ENCODE assay signal across 17 cellular contexts in the genomic region with DNA sequence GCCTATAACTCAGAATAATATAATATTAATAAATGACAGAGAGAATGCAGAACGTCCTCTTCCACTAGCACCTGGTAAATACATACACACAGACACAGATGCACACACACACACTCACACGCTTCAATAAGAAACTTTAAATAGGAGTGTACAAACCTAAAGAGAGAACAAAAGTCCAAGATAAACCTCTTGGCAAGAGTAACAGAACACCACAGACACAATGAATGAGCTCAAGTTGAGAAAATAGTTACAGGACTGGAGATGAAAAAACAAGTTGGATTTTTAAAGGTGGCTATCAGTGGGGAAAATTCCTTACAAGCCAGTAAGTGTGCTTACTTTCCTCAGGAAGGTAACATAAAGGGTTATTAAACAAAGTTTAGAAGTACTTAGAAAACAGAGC. TPM values are rescaled to one million over a fixed set of nuclear protein-coding genes. Genes with fewer than 3 reads are reported as not detected.
DNase-seq lines count a peak whose midpoint lies in the region; ATAC-seq and TF ChIP-seq lines count a peak whose summit lies in the region.
"Had no signal": no experiment of that assay in that cellular context is flagged by ENCODE, and none has a peak within 500 bp of the region (broad histone marks: within the 10 kb centered on the region; RNA-seq: fewer than 3 reads in every experiment).

No MANE protein-coding gene starts in this region.

- ATAC-seq in T-helper 17 cell (no peak), heart left ventricle (peak; percentile 39 to 95 (median 74))
- no peak for ATAC-seq in effector memory CD8-positive, alpha-beta T cell (replicated peaks)
- ATAC-seq: CD8-positive, alpha-beta T cell had no signal

- H3K27me3 ChIP-seq in heart left ventricle = no peaks in the 10 kb centered on the region

- intact Hi-C loops in heart left ventricle (cut with DNase I) = no loop called here

- H3K36me3 Mint-ChIP-seq in T-helper 17 cell (ENCODE audit: low read depth) (no peaks in the 10 kb centered on the region), nephron progenitor cell (ENCODE audit: low read depth) (peaks cover 14% of the 10 kb centered on the region)
- peaks cover 18% of the 10 kb centered on the region for H3K36me3 Mint-ChIP-seq in effector memory CD8-positive, alpha-beta T cell (ENCODE audit: insufficient read depth)
- H3K36me3 Mint-ChIP-seq: CD14-positive monocyte had no signal

- H3K4me3 ChIP-seq in heart left ventricle = no peak overlapping the region

- TF ChIP-seq POLR2A in heart left ventricle (IDR thresholded peaks at IDR 0.05) = no peak

- H3K4me3 Mint-ChIP-seq in T-helper 17 cell (no peak overlapping the region), nephron progenitor cell (no peak overlapping the region)
- H3K4me3 Mint-ChIP-seq in effector memory CD8-positive, alpha-beta T cell = no peak overlapping the region
- H3K4me3 Mint-ChIP-seq: B cell; CD14-positive monocyte; CD8-positive, alpha-beta T cell had no signal

- no peaks in the 10 kb centered on the region for H3K9me3 Mint-ChIP-seq in effector memory CD8-positive, alpha-beta T cell
- H3K9me3 Mint-ChIP-seq in nephron progenitor cell = peaks cover 15% of the 10 kb centered on the region

- peaks cover 20% of the 10 kb centered on the region for H3K4me1 Mint-ChIP-seq in T-helper 17 cell
- peaks cover 1 to 22% of the 10 kb centered on the region in 2 donors for H3K4me1 Mint-ChIP-seq in effector memory CD8-positive, alpha-beta T cell (ENCODE audit: low read depth in 2 of 2)
- peaks cover 4% of the 10 kb centered on the region for H3K4me1 Mint-ChIP-seq in nephron progenitor cell
- H3K4me1 Mint-ChIP-seq: B cell, CD14-positive monocyte had no signal

- no peaks in the 10 kb centered on the region for H3K36me3 ChIP-seq in heart left ventricle

- H3K4me1 ChIP-seq in heart left ventricle = peaks cover 0 to 19% (median 10%) of the 10 kb centered on the region in 12 donors

- TF ChIP-seq CTCF in heart left ventricle (IDR thresholded peaks at IDR 0.05) (no peak), nephron progenitor cell (IDR thresholded peaks at IDR 0.05) (no peak)

- H3K9me3 ChIP-seq in T-helper 17 cell (ENCODE audit: control insufficient read depth, low read length, poor library complexity, severe bottlenecking) (peaks cover 3% of the 10 kb centered on the region), heart left ventricle (peaks cover 0 to 13% (median 9%) of the 10 kb centered on the region in 12 donors)

- H3K27ac ChIP-seq in heart left ventricle = peak overlapping the region in 7 of 12 donors; percentile 1 to 59 (median 39)
- H3K27ac ChIP-seq: HL-60 had no signal

- H3K27me3 Mint-ChIP-seq in T-helper 17 cell (no peaks in the 10 kb centered on the region), nephron progenitor cell (ENCODE audit: low read depth, poor library complexity) (peaks cover 2% of the 10 kb centered on the region)
- no peaks in the 10 kb centered on the region for H3K27me3 Mint-ChIP-seq in effector memory CD8-positive, alpha-beta T cell

- WGBS in heart left ventricle, 4 donors = 24 to 35% (median 33%) methylated on average over 2 of the region's 2 CpGs

- H3K27ac Mint-ChIP-seq in T-helper 17 cell (peak overlapping the region; percentile 17), nephron progenitor cell (peak overlapping the region; percentile 52)
- H3K27ac Mint-ChIP-seq in effector memory CD8-positive, alpha-beta T cell = peak overlapping the region; percentile 20 to 71
- H3K27ac Mint-ChIP-seq: B cell; CD14-positive monocyte; CD8-positive, alpha-beta T cell had no signal

- DNase-seq in T-helper 17 cell (no peak), heart left ventricle (no peak), nephron progenitor cell (no peak), NCI-H526 (lab: John Stamatoyannopoulos, UW) (no peak), iPS-NIHi11 (ENCODE audit: low spot score) (no peak), RPMI8226 (no peak)
- DNase-seq in effector memory CD8-positive, alpha-beta T cell = no peak
- DNase-seq: CD8-positive, alpha-beta T cell; COR-L47; DMS153; DMS79 treated with DMSO at 0.1 percent for 48 hours; EL; GM23248; H7 had no signal

RNA-seq across cellular contexts. Expression of gene CRY1, which starts 35.2 kb away (rescaled TPM):
- total RNA-seq in T-helper 17 cell = 100 to 1,000 TPM; 108 to 109 TPM
- 10 to 100 TPM in 5 of 9 donors, 1 to 10 TPM in 4; 6.7 to 20.4 (median 12.0) TPM for total RNA-seq in heart left ventricle
- 10 to 100 TPM in 1 of 2 donors, 1 to 10 TPM in 1; 4.3 to 20.7 TPM for polyA plus RNA-seq in heart left ventricle

Comparison
In these comparisons a context has a peak if more than half of its experiments do, and no peak if none do; other contexts are left out.
1. ATAC-seq: peak in heart left ventricle (4 of 4); none in T-helper 17 cell (single experiment) and effector memory CD8-positive, alpha-beta T cell (single experiment).
2. RNA of gene CRY1, which starts 35.2 kb away (total RNA-seq): 108 to 109 TPM in T-helper 17 cell; 6.7 to 20.4 TPM in heart left ventricle; every median in the first group is over 4 times any median in the second.
3. Peak in every context shown above with its lines, with median percentiles within 50 percentile points of each other: H3K27ac Mint-ChIP-seq.